In genomic region chr1:16528338-16528737, GRCh38 we compare ENCODE assay signal across 3 cellular contexts. TPM values are rescaled to one million over a fixed set of nuclear protein-coding genes. Genes with fewer than 3 reads are reported as not detected.
"Had no signal": no experiment of that assay in that cellular context is flagged by ENCODE, and none has a peak within 500 bp of the region (broad histone marks: within the 10 kb centered on the region; RNA-seq: fewer than 3 reads in every experiment).

No MANE protein-coding gene starts in this region.

RNA-seq across cellular contexts. Expression of gene RNU1-1, which starts 14.3 kb away (rescaled TPM):
- total RNA-seq: HT1080 had no signal
- polyA plus RNA-seq: IgD-negative memory B cell, IMR-90 had no signal
